In the genomic region with DNA sequence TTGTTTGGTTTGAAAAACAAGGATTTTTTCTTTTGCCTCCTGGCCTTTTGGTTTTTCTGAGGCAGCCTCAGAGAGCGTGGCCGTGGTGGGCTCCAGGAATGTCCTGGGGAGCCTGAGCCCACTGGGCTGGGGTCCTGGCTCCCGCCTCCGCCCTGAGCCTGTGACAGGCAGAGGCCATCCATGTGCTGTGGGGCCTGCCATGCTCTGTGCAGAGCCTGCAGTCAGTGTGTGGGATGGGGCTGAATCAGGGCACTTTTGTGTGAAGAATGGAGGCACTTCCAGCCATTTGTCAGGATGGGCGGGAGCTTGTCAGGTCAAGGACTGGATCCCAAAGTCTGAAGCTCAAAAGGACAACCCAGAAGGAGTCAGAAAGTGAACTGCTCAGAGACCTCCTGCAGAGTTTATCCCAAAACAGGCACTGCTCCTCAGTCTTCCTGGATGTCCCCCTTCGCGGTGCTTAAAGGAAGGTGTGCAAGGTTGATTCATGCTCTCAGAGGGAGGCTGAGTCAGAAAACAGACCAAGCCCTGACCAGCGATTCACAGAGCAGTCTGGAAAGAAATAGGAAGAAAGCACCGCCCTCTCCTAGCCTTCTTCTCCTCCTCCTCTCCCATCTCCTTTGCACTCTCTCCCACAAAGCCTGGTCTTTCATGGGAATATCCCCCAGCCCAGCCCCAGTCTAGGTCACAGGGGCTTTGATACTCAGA, we compare ENCODE assay signal across 19 cellular contexts. TPM values are rescaled to one million over a fixed set of nuclear protein-coding genes. Genes with fewer than 3 reads are reported as not detected.
DNase-seq lines count a peak whose midpoint lies in the region; ATAC-seq and TF ChIP-seq lines count a peak whose summit lies in the region.
"Had no signal": no experiment of that assay in that cellular context is flagged by ENCODE, and none has a peak within 500 bp of the region (broad histone marks: within the 10 kb centered on the region; RNA-seq: fewer than 3 reads in every experiment).

No MANE protein-coding gene starts in this region.

- no peak overlapping the region for H3K4me3 Mint-ChIP-seq in mesothelial cell of epicardium
- H3K4me3 Mint-ChIP-seq: activated CD4-positive, alpha-beta memory T cell treated with anti-CD3 and anti-CD28 coated beads, Interleukin-2, amount 10 ng/mL, durations not matched to agents 7 days and 5 days had no signal

- no peak for ATAC-seq in HG02623 (IDR thresholded peaks at IDR 0.05; ENCODE audit: unreplicated experiment)
- ATAC-seq: body of pancreas had no signal

- peaks cover 12% of the 10 kb centered on the region for H3K36me3 Mint-ChIP-seq in mesothelial cell of epicardium

- no peak for TF ChIP-seq CTCF in mesothelial cell of epicardium (IDR thresholded peaks at IDR 0.05; ENCODE audit: unreplicated experiment)

- H3K27me3 Mint-ChIP-seq in mesothelial cell of epicardium (ENCODE audit: low read depth), result no peaks in the 10 kb centered on the region

- peak; percentile 26 for DNase-seq in HK-2 (ENCODE audit: unreplicated experiment)
- peak; percentile 45 for DNase-seq in astrocyte of the hippocampus (ENCODE audit: low read depth, low spot score)
- DNase-seq in kidney tubule cell (ENCODE audit: low spot score), result peak; percentile 79
- no peak for DNase-seq in substantia nigra (lab: John Stamatoyannopoulos, UW)
- no peak for DNase-seq in mesothelial cell of epicardium (ENCODE audit: low spot score in 2 of 2, unreplicated experiment in 2 of 2)
- DNase-seq in NCI-H82 (lab: John Stamatoyannopoulos, UW), result no peak
- DNase-seq: activated CD4-positive, alpha-beta memory T cell treated with anti-CD3 and anti-CD28 coated beads, Interleukin-2, amount 10 ng/mL, durations not matched to agents 7 days and 5 days; activated effector memory CD4-positive, alpha-beta T cell treated with Interleukin-2 at 50 U/mL for 16 hours; BE2C; body of pancreas; DMS 273 treated with DMSO at 0.1 percent for 48 hours; effector CD4-positive, alpha-beta T cell; NCI-H1092; NCI-H2171 treated with DMSO at 0.1 percent for 48 hours; NK-92 treated with Interleukin-12 subunit alpha and Interleukin-12 subunit beta, amount 100 ng/mL, for 24 hours; stimulated activated naive CD4-positive, alpha-beta T cell treated with Interleukin-2 at 50 U/mL for 16 hours had no signal

- peaks cover 26% of the 10 kb centered on the region for H3K4me1 Mint-ChIP-seq in mesothelial cell of epicardium

- no peak overlapping the region for H3K27ac Mint-ChIP-seq in mesothelial cell of epicardium
- H3K27ac Mint-ChIP-seq: activated CD4-positive, alpha-beta memory T cell treated with anti-CD3 and anti-CD28 coated beads, Interleukin-2, amount 10 ng/mL, durations not matched to agents 7 days and 5 days had no signal

- H3K9me3 Mint-ChIP-seq in mesothelial cell of epicardium, result no peaks in the 10 kb centered on the region
- H3K9me3 Mint-ChIP-seq: activated CD4-positive, alpha-beta memory T cell treated with anti-CD3 and anti-CD28 coated beads, Interleukin-2, amount 10 ng/mL, durations not matched to agents 7 days and 5 days had no signal

- peak overlapping the region; percentile 99 for H3K27ac ChIP-seq in substantia nigra (ENCODE audit: low read depth, low read length, poor library complexity, severe bottlenecking)
- H3K27ac ChIP-seq: body of pancreas, skin epidermis, vagina had no signal

RNA-seq across cellular contexts. Expression of a gene that starts 53.2 kb away (rescaled TPM):
- total RNA-seq in mesothelial cell of epicardium, result 38.0 to 43.7 TPM (median 42.0 TPM) in 3 replicates

Comparison
In these comparisons a context has a peak if more than half of its experiments do, and no peak if none do; other contexts are left out.
1. DNase-seq: peak in HK-2 (single experiment), astrocyte of the hippocampus (single experiment) and kidney tubule cell (single experiment); none in substantia nigra (0 of 49), mesothelial cell of epicardium (0 of 2) and NCI-H82 (single experiment).